13 cellular contexts compared by ENCODE assay signal in genomic region chr3:150329408-150329807, GRCh38.
"Had no signal": no experiment of that assay in that cellular context is flagged by ENCODE, and none has a peak within 500 bp of the region (broad histone marks: within the 10 kb centered on the region; RNA-seq: fewer than 3 reads in every experiment).

No MANE protein-coding gene starts in this region.

- H3K27me3 ChIP-seq: brain microvascular endothelial cell, sigmoid colon had no signal

- DNase-seq: activated CD8-positive, alpha-beta memory T cell treated with anti-CD3 and anti-CD28 coated beads, Interleukin-2, amount 10 ng/mL, durations not matched to agents 7 days and 5 days; activated naive CD4-positive, alpha-beta T cell treated with anti-CD3 and anti-CD28 coated beads, Interleukin-2, amount 50 U/mL, for 16 hours; amygdala; brain microvascular endothelial cell; dermis blood vessel endothelial cell; immature natural killer cell; left cardiac atrium; lower lobe of right lung; sigmoid colon; stimulated activated CD4-positive, alpha-beta T cell treated with anti-CD3 and anti-CD28 coated beads, Interleukin-4, amount 100 ng/mL, for 1 hour; stimulated activated CD8-positive, alpha-beta memory T cell treated with anti-CD3 and anti-CD28 coated beads, Interleukin-4, amount 100 ng/mL, for 48 hours; T-cell had no signal

- H3K27ac ChIP-seq: brain microvascular endothelial cell, lower lobe of right lung, sigmoid colon, VCaP had no signal

- H3K4me1 ChIP-seq: lower lobe of right lung, sigmoid colon had no signal

- ATAC-seq: activated CD8-positive, alpha-beta memory T cell treated with anti-CD3 and anti-CD28 coated beads, Interleukin-2, amount 10 ng/mL, durations not matched to agents 7 days and 5 days; left cardiac atrium; T-cell had no signal
